1 cellular context compared by ENCODE assay signal in genomic region chr3:49120096-49120437, GRCh38.
TF ChIP-seq lines count a peak whose summit lies in the region.

No MANE protein-coding gene starts in this region.

TF ChIP-seq in GM12878, 131 proteins besides CTCF, POLR2A, EP300 and RAD21:
- TF ChIP-seq IRF5 (IDR thresholded peaks at IDR 0.05; ENCODE audit: borderline replicate concordance), result no peak
- TF ChIP-seq ZBED1 (IDR thresholded peaks at IDR 0.05; ENCODE audit: borderline replicate concordance), result no peak
- no peak for TF ChIP-seq ESRRA (IDR thresholded peaks at IDR 0.05; ENCODE audit: low read length)
- no peak for TF ChIP-seq PKNOX1 (IDR thresholded peaks at IDR 0.05)
- no peak for TF ChIP-seq HDGF (IDR thresholded peaks at IDR 0.05)
- no peak for TF ChIP-seq ZNF592 (IDR thresholded peaks at IDR 0.05)
- TF ChIP-seq MLLT1 (IDR thresholded peaks at IDR 0.05), result no peak
- no peak for TF ChIP-seq TBL1XR1 (IDR thresholded peaks at IDR 0.05; ENCODE audit: low read depth, low read length)
- TF ChIP-seq FOXK2 (IDR thresholded peaks at IDR 0.05), result no peak
- no peak for TF ChIP-seq CHD1 (IDR thresholded peaks at IDR 0.05; ENCODE audit: low read depth, low read length)
- TF ChIP-seq NR2C1 (IDR thresholded peaks at IDR 0.05), result no peak
- TF ChIP-seq BCL3 (IDR thresholded peaks at IDR 0.05; ENCODE audit: borderline replicate concordance, insufficient read depth, low read depth, low read length, poor library complexity, severe bottlenecking), result no peak
- TF ChIP-seq POLR2AphosphoS2 (IDR thresholded peaks at IDR 0.05; ENCODE audit: low read depth, low read length), result no peak
